ENCODE assay signal across 34 cellular contexts in genomic region chr5:118603278-118603677, GRCh38.
"Had no signal": no experiment of that assay in that cellular context is flagged by ENCODE, and none has a peak within 500 bp of the region (broad histone marks: within the 10 kb centered on the region; RNA-seq: fewer than 3 reads in every experiment).

No MANE protein-coding gene starts in this region.

- H3K36me3 ChIP-seq: MG63 had no signal

- H3K9me3 ChIP-seq: MG63 had no signal

- DNase-seq: Karpas-422, Kasumi-1, MG63, MM.1S, MV-4-11, NCI-H1048, NCI-H1092, NCI-H1092 treated with DMSO at 0.1 percent for 48 hours, NCI-H1105, NCI-H1105 treated with DMSO at 0.1 percent for 48 hours, NCI-H1417, NCI-H1417 treated with DMSO at 0.1 percent for 48 hours, NCI-H1436, NCI-H1436 treated with DMSO at 0.1 percent for 48 hours, NCI-H146, NCI-H1694, NCI-H1694 treated with DMSO at 0.1 percent for 48 hours, NCI-H187, NCI-H187 treated with DMSO at 0.1 percent for 48 hours, NCI-H1930, NCI-H2029, NCI-H2029 treated with DMSO at 0.1 percent for 48 hours, NCI-H2081, NCI-H2081 treated with DMSO at 0.1 percent for 48 hours, NCI-H2107, NCI-H2171, NCI-H2171 treated with DMSO at 0.1 percent for 48 hours, NCI-H2227 treated with DMSO at 0.1 percent for 48 hours, NCI-H226, NCI-H345, NCI-H446, NCI-H446 treated with DMSO at 0.1 percent for 48 hours, NCI-H510A, NCI-H510A treated with DMSO at 0.1 percent for 48 hours had no signal

- H3K4me3 ChIP-seq: MG63 had no signal

- H3K27me3 ChIP-seq: MG63 had no signal
